8 cellular contexts compared by ENCODE assay signal in genomic region chr2:163734911-163735691, GRCh38. TPM values are rescaled to one million over a fixed set of nuclear protein-coding genes. Genes with fewer than 3 reads are reported as not detected.
DNase-seq lines count a peak whose midpoint lies in the region; ATAC-seq, FAIRE-seq and TF ChIP-seq lines count a peak whose summit lies in the region.

No MANE protein-coding gene starts in this region.

- TF ChIP-seq CTCF in foreskin keratinocyte (conservative IDR thresholded peaks at IDR 0.05) (no peak), psoas muscle (IDR thresholded peaks at IDR 0.05) (no peak), GM10248 (IDR thresholded peaks at IDR 0.05; ENCODE audit: control extremely low read depth, extremely low read depth, low read depth, missing control alignments) (no peak)

- 0 to 1% methylated on average over 17 of the region's 17 CpGs for WGBS in GM23248 (ENCODE audit: low coverage in 1 of 2, low lambda C conversion rate in 2 of 2, missing lambda C conversion rate in 2 of 2), 2 experiments
- 5 to 17% (median 6%) methylated on average over 17 of the region's 17 CpGs for WGBS in psoas muscle, 3 donors

- no peaks in the 10 kb centered on the region for H4K20me1 ChIP-seq in GM23248 (ENCODE audit: insufficient read depth)

- H3K27ac ChIP-seq in GM23248: peak overlapping the region; percentile 80
- peak overlapping the region; percentile 76 for H3K27ac ChIP-seq in foreskin keratinocyte
- peak overlapping the region; percentile 96 for H3K27ac ChIP-seq in psoas muscle

- H3F3A ChIP-seq in GM23248 (ENCODE audit: insufficient read depth): peaks cover 8% of the 10 kb centered on the region; the same call in 1 of the 2 replicates

- no peaks in the 10 kb centered on the region for H3K9me2 ChIP-seq in GM23248 (ENCODE audit: insufficient read depth)

- H2AFZ ChIP-seq in GM23248: peak overlapping the region; percentile 93

- CTCF ChIA-PET in GM10248 (lab: Yijun Ruan, JAX): no interaction called here

- intact Hi-C loops in psoas muscle (cut with DNase I): loop anchor here in 1 of 2 donors (5.0 kb wide), 1 partner anchor 388 kb away; no protein-coding TSS in a partner anchor

- H3K36me3 ChIP-seq in GM23248 (ENCODE audit: low read depth): no peaks in the 10 kb centered on the region
- H3K36me3 ChIP-seq in psoas muscle (ENCODE audit: insufficient read depth in 1 of 2, low read depth in 1 of 2): no peaks in the 10 kb centered on the region

- H3K4me1 ChIP-seq in GM23248 (ENCODE audit: insufficient read depth): peaks cover 20% of the 10 kb centered on the region
- no peaks in the 10 kb centered on the region for H3K4me1 ChIP-seq in foreskin keratinocyte
- peaks cover 3% of the 10 kb centered on the region for H3K4me1 ChIP-seq in psoas muscle

- H3K27me3 ChIP-seq in GM23248 (replicated peaks; ENCODE audit: insufficient read depth) (no peaks in the 10 kb centered on the region), foreskin keratinocyte (no peaks in the 10 kb centered on the region), psoas muscle (ENCODE audit: insufficient read depth in 3 of 3, low read length in 2 of 3) (no peaks in the 10 kb centered on the region)

- DNase-seq in GM23248 (peak; percentile 55), RCC 7860 (ENCODE audit: low spot score) (peak; percentile 42), foreskin keratinocyte (peak in 1 of 2 donors; percentile 46), psoas muscle (no peak), GM10248 (ENCODE audit: extremely low spot score) (no peak), NCI-H2107 (lab: John Stamatoyannopoulos, UW) (no peak)

- H3K9ac ChIP-seq in GM23248: peak overlapping the region; percentile 81

- H3K4me3 ChIP-seq in GM23248: peak overlapping the region; percentile 93
- peak overlapping the region; percentile 82 for H3K4me3 ChIP-seq in psoas muscle

- H3K79me2 ChIP-seq in GM23248 (ENCODE audit: insufficient read depth): peaks cover 50% of the 10 kb centered on the region

- no peak for FAIRE-seq in RCC 7860 (lab: Jason Lieb, UNC)

- in situ Hi-C loops in GM23248 (cut with MboI): no loop called here

- H3K9me3 ChIP-seq in GM23248 (ENCODE audit: low read depth): no peaks in the 10 kb centered on the region
- no peaks in the 10 kb centered on the region for H3K9me3 ChIP-seq in psoas muscle

- H3K4me2 ChIP-seq in GM23248 (ENCODE audit: unreplicated experiment): peak overlapping the region; percentile 97

- no peak for ATAC-seq in foreskin keratinocyte
- ATAC-seq in psoas muscle: no peak
- ATAC-seq in GM18867 (IDR thresholded peaks at IDR 0.05; ENCODE audit: unreplicated experiment): no peak
- no peak for ATAC-seq in HG02571 (IDR thresholded peaks at IDR 0.05; ENCODE audit: unreplicated experiment)

- POLR2A ChIA-PET in GM10248 (lab: Yijun Ruan, JAX): no interaction called here

RNA-seq across cellular contexts. Expression of gene FIGN, which starts 0.7 kb away (rescaled TPM):
- total RNA-seq in GM23248 (2014; rRNA removed; shearing (Covaris generic)): 0.51 and 0.76 TPM in 2 replicates
- polyA plus RNA-seq in GM23248 (2016; fragmentation: Nextera tagmentation; extraction: Ambion mirVana) (1.8 and 2.6 TPM in 2 replicates), foreskin keratinocyte (0.57 and 0.95 TPM in 2 replicates), psoas muscle (1 to 10 TPM in 1 of 3 donors, under 1 TPM in 2; 0.08 to 1.6 (median 0.30) TPM)
- total RNA-seq in foreskin keratinocyte (3.3 and 4.4 TPM in 2 replicates), psoas muscle (1 to 10 TPM; 1.2 to 3.0 (median 1.8) TPM)

Comparison
In these comparisons a context has a peak if more than half of its experiments do, and no peak if none do; other contexts are left out.
1. DNase-seq: peak in GM23248 (single experiment) and RCC 7860 (single experiment); none in psoas muscle (0 of 2), GM10248 (single experiment) and NCI-H2107 (single experiment).
2. Peak in every context shown above with its lines, with median percentiles within 50 percentile points of each other: H3K27ac ChIP-seq.